ENCODE assay signal across 8 cellular contexts in the genomic region with DNA sequence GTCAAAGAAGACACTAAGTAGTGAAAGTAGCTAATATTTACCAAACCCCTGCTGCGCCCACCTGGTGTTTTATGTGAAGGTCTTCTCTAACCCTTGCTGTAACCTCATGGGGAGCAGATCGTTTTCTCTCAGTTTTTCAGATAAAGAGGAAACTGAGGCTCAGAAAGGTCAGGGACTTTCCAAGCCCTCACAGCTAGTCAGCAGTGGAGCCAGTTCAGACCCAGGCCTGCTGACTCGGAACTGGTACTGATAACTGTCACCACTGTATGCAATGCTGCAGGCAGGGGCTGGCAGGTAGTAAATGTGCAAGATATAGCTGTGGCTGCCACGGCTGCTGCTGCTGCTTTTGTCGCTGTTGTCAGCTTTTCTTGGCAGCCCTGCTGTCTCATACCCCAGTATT.
DNase-seq lines count a peak whose midpoint lies in the region; ATAC-seq, FAIRE-seq and TF ChIP-seq lines count a peak whose summit lies in the region.

No MANE protein-coding gene starts in this region.

- ATAC-seq in HG02852 (IDR thresholded peaks at IDR 0.05; ENCODE audit: unreplicated experiment) = peak; percentile 25
- no peak for ATAC-seq in body of pancreas

- H3K9me3 ChIP-seq in body of pancreas = no peaks in the 10 kb centered on the region

- H3K27ac Mint-ChIP-seq in activated naive CD8-positive, alpha-beta T cell = peak overlapping the region; percentile 99
- H3K27ac Mint-ChIP-seq in osteocyte (ENCODE audit: unreplicated experiment) = peak overlapping the region; percentile 94

- DNase-seq in GM18507 (ENCODE audit: extremely low spot score, insufficient read length, low read depth) (no peak), osteocyte (ENCODE audit: extremely low spot score, unreplicated experiment) (no peak), COR-L47 (lab: John Stamatoyannopoulos, UW) (no peak), NOMO-1 (lab: John Stamatoyannopoulos, UW; ENCODE audit: unreplicated experiment in 2 of 2) (no peak), NCI-H187 (lab: John Stamatoyannopoulos, UW) (no peak), body of pancreas (no peak)

- no peaks in the 10 kb centered on the region for H3K9me3 Mint-ChIP-seq in activated naive CD8-positive, alpha-beta T cell (ENCODE audit: low read depth)
- no peaks in the 10 kb centered on the region for H3K9me3 Mint-ChIP-seq in osteocyte (ENCODE audit: unreplicated experiment)

- no peaks in the 10 kb centered on the region for H3K27me3 ChIP-seq in body of pancreas

- no peak for TF ChIP-seq POLR2A in body of pancreas (IDR thresholded peaks at IDR 0.05)

- H3K4me1 ChIP-seq in body of pancreas = peaks cover 70% of the 10 kb centered on the region

- H3K27me3 Mint-ChIP-seq in activated naive CD8-positive, alpha-beta T cell = no peaks in the 10 kb centered on the region
- no peaks in the 10 kb centered on the region for H3K27me3 Mint-ChIP-seq in osteocyte (ENCODE audit: unreplicated experiment)

- H3K36me3 Mint-ChIP-seq in activated naive CD8-positive, alpha-beta T cell = peaks cover 8% of the 10 kb centered on the region
- no peaks in the 10 kb centered on the region for H3K36me3 Mint-ChIP-seq in osteocyte (ENCODE audit: unreplicated experiment)

- no peak overlapping the region for H3K4me3 ChIP-seq in body of pancreas

- WGBS in body of pancreas, 2 donors = 55 to 60% methylated on average over 5 of the region's 5 CpGs

- no peaks in the 10 kb centered on the region for H3K36me3 ChIP-seq in body of pancreas (replicated peaks in 1 of 2; ENCODE audit: insufficient read depth in 1 of 2, low read depth in 2 of 2)

- FAIRE-seq in GM18507 (lab: Jason Lieb, UNC) = peak; percentile 89

- peak overlapping the region; percentile 100 for H3K4me3 Mint-ChIP-seq in activated naive CD8-positive, alpha-beta T cell
- H3K4me3 Mint-ChIP-seq in osteocyte (ENCODE audit: unreplicated experiment) = no peak overlapping the region

- peak overlapping the region in 1 of 4 donors; percentile 27 for H3K27ac ChIP-seq in body of pancreas

- intact Hi-C loops in body of pancreas (cut with DNase I) = no loop called here

- TF ChIP-seq CTCF in osteocyte (IDR thresholded peaks at IDR 0.05) (no peak), body of pancreas (IDR thresholded peaks at IDR 0.05) (no peak)

- peaks cover 77% of the 10 kb centered on the region for H3K4me1 Mint-ChIP-seq in activated naive CD8-positive, alpha-beta T cell (ENCODE audit: low read depth)
- peaks cover 84% of the 10 kb centered on the region for H3K4me1 Mint-ChIP-seq in osteocyte (ENCODE audit: unreplicated experiment)
